In the genomic region with DNA sequence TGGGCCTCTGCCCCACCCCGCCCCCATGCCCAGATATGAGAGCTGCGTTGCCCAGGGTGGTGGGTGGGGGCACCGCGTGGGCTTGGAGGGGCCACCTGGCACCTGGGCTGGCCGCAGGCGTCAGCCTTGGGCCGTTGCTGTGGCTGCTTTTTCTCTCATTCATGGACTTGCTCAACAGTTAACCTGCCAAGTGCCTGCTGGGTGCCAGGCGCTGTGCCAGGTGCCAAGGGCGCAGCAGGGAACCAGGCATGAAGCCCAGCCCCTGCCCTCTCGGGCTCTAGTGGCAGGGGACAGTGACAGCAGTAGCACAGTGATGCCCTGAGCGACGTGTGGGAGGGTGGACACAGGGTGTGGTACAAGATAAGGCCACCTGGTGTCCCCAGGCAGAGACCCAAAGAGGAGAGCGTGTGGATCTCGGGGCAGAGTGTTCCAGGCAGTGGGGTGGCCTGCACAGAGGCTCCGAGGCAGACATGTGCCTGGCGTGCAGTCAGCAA, we compare ENCODE assay signal across 1 cellular context.
A peak's percentile ranks its signal among the peaks of the same experiment; 100 is the strongest.
TF ChIP-seq lines count a peak whose summit lies in the region.

No MANE protein-coding gene starts in this region.

TF ChIP-seq in HepG2, 621 proteins besides CTCF, POLR2A, EP300 and RAD21:
- TF ChIP-seq HNRNPL (IDR thresholded peaks at IDR 0.05; ENCODE audit: low read depth, low read length) (0 out of 2 replicates have a peak, but pooled peaks have one; percentile 37), ZNF564 (CRISPR knock-in tag; IDR thresholded peaks at IDR 0.05) (no peak)
TF ChIP-seq in HepG2: peak in this region for 1.
